ENCODE assay signal across 1 cellular context in the genomic region with DNA sequence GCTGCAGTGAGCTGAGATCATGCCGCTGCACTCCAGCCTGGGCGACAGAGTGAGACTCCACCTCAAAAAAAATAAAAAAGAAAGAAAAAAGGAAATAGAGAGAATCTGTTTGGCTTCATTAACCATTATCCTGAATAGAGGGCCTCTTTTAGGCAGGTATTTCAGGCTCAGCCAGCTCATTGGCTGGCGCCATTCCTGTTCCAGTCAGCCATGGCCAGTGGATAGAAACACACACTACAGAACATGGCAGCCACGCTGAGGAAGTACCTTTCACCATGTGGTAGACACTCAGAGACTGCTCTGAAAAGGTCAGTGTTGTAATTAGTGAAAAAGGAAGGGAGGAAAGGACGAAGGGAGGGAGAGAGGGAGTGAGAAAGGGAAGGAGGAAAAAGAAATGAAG.
TF ChIP-seq lines count a peak whose summit lies in the region.

No MANE protein-coding gene starts in this region.

TF ChIP-seq in HCT116, 20 proteins besides CTCF, POLR2A, EP300 and RAD21 (continued from another document):
- TF ChIP-seq ZBTB33 (IDR thresholded peaks at IDR 0.05; ENCODE audit: extremely low read depth, insufficient replicate concordance, low read length) (no peak), EGR1 (IDR thresholded peaks at IDR 0.05; ENCODE audit: low read depth) (no peak), TCF7L2 (IDR thresholded peaks at IDR 0.05; ENCODE audit: borderline replicate concordance, extremely low read depth, insufficient read depth, insufficient read length) (no peak), SIN3A (IDR thresholded peaks at IDR 0.05; ENCODE audit: low read depth) (no peak), FOSL1 (IDR thresholded peaks at IDR 0.05; ENCODE audit: low read depth) (no peak), SRF (IDR thresholded peaks at IDR 0.05; ENCODE audit: low read depth) (no peak), ATF3 (IDR thresholded peaks at IDR 0.05) (no peak), YY1 (IDR thresholded peaks at IDR 0.05; ENCODE audit: extremely low read depth, insufficient replicate concordance, low read depth, low read length) (no peak), ZFX (IDR thresholded peaks at IDR 0.05) (no peak), EZH2phosphoT487 (IDR thresholded peaks at IDR 0.05; ENCODE audit: borderline replicate concordance) (no peak), SP1 (IDR thresholded peaks at IDR 0.05; ENCODE audit: low read depth) (no peak), POLR2AphosphoS5 (IDR thresholded peaks at IDR 0.05; ENCODE audit: low read depth, low read length) (no peak), EZH2 (IDR thresholded peaks at IDR 0.05) (no peak), CEBPB (IDR thresholded peaks at IDR 0.05; ENCODE audit: low read depth) (no peak), REST (IDR thresholded peaks at IDR 0.05; ENCODE audit: low read depth) (no peak)
- TF ChIP-seq, protein P1, sequence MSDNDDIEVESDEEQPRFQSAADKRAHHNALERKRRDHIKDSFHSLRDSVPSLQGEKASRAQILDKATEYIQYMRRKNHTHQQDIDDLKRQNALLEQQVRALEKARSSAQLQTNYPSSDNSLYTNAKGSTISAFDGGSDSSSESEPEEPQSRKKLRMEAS (IDR thresholded peaks at IDR 0.05), result no peak
